8 cellular contexts compared by ENCODE assay signal in genomic region chr16:68236804-68237242, GRCh38. TPM values are rescaled to one million over a fixed set of nuclear protein-coding genes. Genes with fewer than 3 reads are reported as not detected.
A peak's percentile ranks its signal among the peaks of the same experiment; 100 is the strongest.
DNase-seq lines count a peak whose midpoint lies in the region; ATAC-seq and TF ChIP-seq lines count a peak whose summit lies in the region.

No MANE protein-coding gene starts in this region.

- dilution Hi-C loops in mammary epithelial cell (cut with HindIII; ENCODE audit: low sequenced_read_pairs) = no loop called here

- H3K27ac ChIP-seq in AG04450 (ENCODE audit: low read depth, low read length) = peak overlapping the region; percentile 75
- H3K27ac ChIP-seq in mammary epithelial cell (ENCODE audit: insufficient read depth, low read depth, low read length) = peak overlapping the region; percentile 80
- peak overlapping the region; percentile 63 for H3K27ac ChIP-seq in urinary bladder (ENCODE audit: low read depth)

- H3K27me3 Mint-ChIP-seq in memory B cell = no peaks in the 10 kb centered on the region

- H3K79me2 ChIP-seq in mammary epithelial cell (ENCODE audit: insufficient read depth, low read length) = peaks cover 46% of the 10 kb centered on the region

- H3K9ac ChIP-seq in mammary epithelial cell (ENCODE audit: insufficient read depth, low read length) = peak overlapping the region; percentile 95

- H4K20me1 ChIP-seq in mammary epithelial cell (ENCODE audit: insufficient read depth, low read length) = no peaks in the 10 kb centered on the region

- peak; percentile 10 for ATAC-seq in HG03159 (IDR thresholded peaks at IDR 0.05; ENCODE audit: unreplicated experiment)
- peak; percentile 22 for ATAC-seq in memory B cell (ENCODE audit: low read depth)
- no peak for ATAC-seq in GM21526 (IDR thresholded peaks at IDR 0.05; ENCODE audit: low FRiP score, unreplicated experiment)

- H3K36me3 Mint-ChIP-seq in memory B cell = no peaks in the 10 kb centered on the region

- H3K9me3 ChIP-seq in AG04450 (ENCODE audit: control insufficient read depth, insufficient read depth, low read length) (peaks cover 7% of the 10 kb centered on the region; the same call in 1 of the 2 replicates), mammary epithelial cell (replicated peaks; ENCODE audit: insufficient read depth, low read length) (no peaks in the 10 kb centered on the region)

- TF ChIP-seq CTCF in AG04450 (IDR thresholded peaks at IDR 0.05; ENCODE audit: low read depth, low read length) (no peak), mammary epithelial cell (conservative IDR thresholded peaks at IDR 0.05 in 1 of 2, IDR thresholded peaks at IDR 0.05 in 1 of 2; ENCODE audit: extremely low read depth in 1 of 2, insufficient read depth in 1 of 2, low read depth in 1 of 2, low read length in 2 of 2) (no peak)

- BruUV-seq in mammary epithelial cell (replicated peaks; lab: Mats Ljungman, UMichigan) = no TSS peak

- POLR2A ChIA-PET in AG04450 (lab: Yijun Ruan, JAX) = interaction anchor here (0.6 to 1.9 kb wide), 7 partner anchors 27 to 301 kb away, joined by 3 to 13 read pairs (median 5); partner anchors contain the start of genes NFATC3, PRMT7, SLC7A6 and SLC7A6OS

- H2AFZ ChIP-seq in mammary epithelial cell (ENCODE audit: low read depth, low read length) = peak overlapping the region; percentile 80

- DNase-seq in AG04450 (ENCODE audit: low read depth, low spot score) (no peak), mammary epithelial cell (no peak), memory B cell (ENCODE audit: low spot score in 2 of 2) (peak in 1 of 2 donors; percentile 25), putamen (ENCODE audit: low spot score) (no peak), cortex of kidney (lab: John Stamatoyannopoulos, UW) (no peak)

- H3K27ac Mint-ChIP-seq in memory B cell = peak overlapping the region; percentile 55

- in situ Hi-C loops in mammary epithelial cell (cut with MboI; ENCODE audit: low sequenced_read_pairs in 2 of 2) = loop anchor here in 1 of 2 donors (10.0 kb wide), 1 partner anchor 162 kb away; no protein-coding TSS in a partner anchor

- no peaks in the 10 kb centered on the region for H3K9me3 Mint-ChIP-seq in memory B cell

- 7% methylated on average over 16 of the region's 21 CpGs for WGBS in mammary epithelial cell (ENCODE audit: low coverage, missing lambda C conversion rate)
- 21% methylated on average over 21 of the region's 21 CpGs for WGBS in urinary bladder

- peak overlapping the region; percentile 69 for H3K4me3 ChIP-seq in AG04450 (ENCODE audit: low read depth, low read length)
- peak overlapping the region; percentile 67 to 69 (median 67) for H3K4me3 ChIP-seq in mammary epithelial cell (replicated peaks in 1 of 3; ENCODE audit: insufficient read depth in 1 of 3, low read depth in 2 of 3, low read length in 3 of 3)
- H3K4me3 ChIP-seq in urinary bladder (ENCODE audit: low read depth, low read length) = peak overlapping the region; percentile 45

- intact Hi-C loops in mammary epithelial cell (cut with micrococcal nuclease) = loop anchor here (1.0 to 2.0 kb wide), 2 partner anchors 91 to 152 kb away; partner anchors contain the start of gene NFATC3

- H3K27me3 ChIP-seq in AG04450 (ENCODE audit: control insufficient read depth, insufficient read depth, low read length) (no peaks in the 10 kb centered on the region), mammary epithelial cell (ENCODE audit: insufficient read depth, low read length) (no peaks in the 10 kb centered on the region)

- H3K4me1 ChIP-seq in mammary epithelial cell (ENCODE audit: insufficient read depth, low read length) (peaks cover 36% of the 10 kb centered on the region), urinary bladder (ENCODE audit: insufficient read depth) (no peaks in the 10 kb centered on the region)

- peaks cover 1% of the 10 kb centered on the region for H3K36me3 ChIP-seq in mammary epithelial cell (ENCODE audit: insufficient read depth, low read length)
- H3K36me3 ChIP-seq in urinary bladder (ENCODE audit: insufficient read depth) = no peaks in the 10 kb centered on the region

- peaks cover 20% of the 10 kb centered on the region for H3K4me1 Mint-ChIP-seq in memory B cell

- peak overlapping the region; percentile 83 for H3K4me3 Mint-ChIP-seq in memory B cell

- peak overlapping the region; percentile 98 for H3K4me2 ChIP-seq in mammary epithelial cell (ENCODE audit: insufficient read depth, low read depth, low read length)

- CTCF ChIA-PET in AG04450 (lab: Charles Lee) = interaction anchor here (0.7 to 1.3 kb wide), 4 partner anchors 27 to 420 kb away, joined by 3 to 4 read pairs (median 3); partner anchors contain the start of gene SLC7A6
- CTCF ChIA-PET in mammary epithelial cell (lab: Charles Lee; ENCODE audit: low non-redundant PET) = interaction anchor here (0.6 to 1.0 kb wide), 2 partner anchors 165 to 884 kb away, joined by 3 read pairs; no protein-coding TSS in a partner anchor

RNA-seq across cellular contexts. Expression of gene ESRP2, which starts 0.9 kb away (rescaled TPM):
- polyA plus RNA-seq in AG04450 (2011; rRNA removed) (0.01 and 0.14 TPM in 2 replicates), mammary epithelial cell (35.4 TPM), urinary bladder (7.1 TPM)
- polyA minus RNA-seq in AG04450 (2011; rRNA and poly(A)+ RNA removed) = 0.23 TPM in 1 of 2 replicates, not detected in the other
- total RNA-seq in mammary epithelial cell (10 to 100 TPM; 24.3 to 47.7 TPM), urinary bladder (8.4 TPM)
- 41.2 TPM for polyA minus RNA-seq in mammary epithelial cell

RNA-seq across cellular contexts. Expression of gene PLA2G15, which starts 8.3 kb away (rescaled TPM):
- polyA plus RNA-seq in AG04450 (2011; rRNA removed) (15.7 and 18.7 TPM in 2 replicates), mammary epithelial cell (15.6 TPM), urinary bladder (12.7 TPM)
- 9.6 and 14.9 TPM in 2 replicates for polyA minus RNA-seq in AG04450 (2011; rRNA and poly(A)+ RNA removed)
- total RNA-seq in mammary epithelial cell (10 to 100 TPM; 12.4 to 19.8 TPM), urinary bladder (14.1 TPM)
- polyA minus RNA-seq in mammary epithelial cell = 14.3 TPM

RNA-seq across cellular contexts. Expression of gene SLC7A6, which starts 27.5 kb away (rescaled TPM):
- polyA plus RNA-seq in AG04450 (2011; rRNA removed) = 27.4 and 30.3 TPM in 2 replicates
- polyA minus RNA-seq in AG04450 (2011; rRNA and poly(A)+ RNA removed) = 53.3 and 73.9 TPM in 2 replicates
- 10 to 100 TPM; 27.0 to 37.1 TPM for total RNA-seq in mammary epithelial cell
- polyA plus RNA-seq in mammary epithelial cell = 19.3 TPM
- polyA minus RNA-seq in mammary epithelial cell = 35.1 TPM
- total RNA-seq in urinary bladder = 16.9 TPM
- 14.0 TPM for polyA plus RNA-seq in urinary bladder
